In genomic region chr13:83151308-83151660, GRCh38 we compare ENCODE assay signal across 20 cellular contexts.
DNase-seq lines count a peak whose midpoint lies in the region; ATAC-seq and TF ChIP-seq lines count a peak whose summit lies in the region.
"Had no signal": no experiment of that assay in that cellular context is flagged by ENCODE, and none has a peak within 500 bp of the region (broad histone marks: within the 10 kb centered on the region; RNA-seq: fewer than 3 reads in every experiment).

No MANE protein-coding gene starts in this region.

- H3K4me1 ChIP-seq in GM23248 (ENCODE audit: insufficient read depth) = no peaks in the 10 kb centered on the region
- H3K4me1 ChIP-seq: A549 had no signal

- TF ChIP-seq CTCF in AG09309 (IDR thresholded peaks at IDR 0.05; ENCODE audit: control insufficient read depth, insufficient read depth, low read depth, low read length, missing control alignments) (no peak), fibroblast of villous mesenchyme (IDR thresholded peaks at IDR 0.05; ENCODE audit: insufficient read depth, low read depth, low read length) (no peak)

- H3K27me3 ChIP-seq in GM23248 (replicated peaks; ENCODE audit: insufficient read depth) = no peaks in the 10 kb centered on the region

- no peak overlapping the region for H3K4me2 ChIP-seq in GM23248 (ENCODE audit: unreplicated experiment)
- H3K4me2 ChIP-seq: A549, PC-9 had no signal

- H3K9me2 ChIP-seq in GM23248 (ENCODE audit: insufficient read depth) = no peaks in the 10 kb centered on the region

- H3K27ac ChIP-seq in GM23248 (no peak overlapping the region), caudate nucleus (ENCODE audit: low read depth, low read length) (peak overlapping the region; percentile 83)
- H3K27ac ChIP-seq: A549, PC-9 had no signal

- DNase-seq in AG09309 (ENCODE audit: low read depth) (peak; percentile 16), GM23248 (peak; percentile 47), caudate nucleus (lab: John Stamatoyannopoulos, UW) (no peak), fibroblast of villous mesenchyme (ENCODE audit: low read depth) (peak; percentile 2), NCI-H1105 (lab: John Stamatoyannopoulos, UW) (no peak), NCI-H524 treated with DMSO at 0.1 percent for 48 hours (lab: John Stamatoyannopoulos, UW) (no peak)
- DNase-seq in stimulated activated CD8-positive, alpha-beta memory T cell treated with anti-CD3 and anti-CD28 coated beads, Interleukin-4, amount 100 ng/mL, for 48 hours = no peak
- DNase-seq: AML-193; Calu3; CD4-positive, CD25-positive, alpha-beta regulatory T cell; DND-41; Karpas-422; MM.1S; NCI-H1105 treated with DMSO at 0.1 percent for 48 hours; NCI-H187; NCI-H774; PC-9 had no signal

- H3F3A ChIP-seq in GM23248 (ENCODE audit: insufficient read depth) = no peaks in the 10 kb centered on the region

- no peaks in the 10 kb centered on the region for H3K79me2 ChIP-seq in GM23248 (ENCODE audit: insufficient read depth)

- H4K20me1 ChIP-seq in GM23248 (ENCODE audit: insufficient read depth) = no peaks in the 10 kb centered on the region

- H3K4me3 ChIP-seq in AG09309 (ENCODE audit: control insufficient read depth, low read depth, low read length) = no peak overlapping the region
- no peak overlapping the region for H3K4me3 ChIP-seq in GM23248
- no peak overlapping the region for H3K4me3 ChIP-seq in fibroblast of villous mesenchyme (ENCODE audit: low read depth, low read length)
- H3K4me3 ChIP-seq: A549, PC-9 had no signal

- no peak overlapping the region for H3K9ac ChIP-seq in GM23248

- peak overlapping the region; percentile 21 for H2AFZ ChIP-seq in GM23248
- H2AFZ ChIP-seq: PC-9 had no signal

- no peaks in the 10 kb centered on the region for H3K36me3 ChIP-seq in GM23248 (ENCODE audit: low read depth)

- in situ Hi-C loops in GM23248 (cut with MboI) = no loop called here

- no peak for ATAC-seq in HG03095 (IDR thresholded peaks at IDR 0.05; ENCODE audit: unreplicated experiment)
- ATAC-seq: A549, HepG2 had no signal

- 26 to 30% methylated on average over 1 of the region's 1 CpG for WGBS in GM23248 (ENCODE audit: low coverage in 1 of 2, low lambda C conversion rate in 2 of 2, missing lambda C conversion rate in 2 of 2), 2 experiments

- no peaks in the 10 kb centered on the region for H3K9me3 ChIP-seq in GM23248 (ENCODE audit: low read depth)
- H3K9me3 ChIP-seq: A549 had no signal

Comparison
In these comparisons a context has a peak if more than half of its experiments do, and no peak if none do; other contexts are left out.
1. DNase-seq: peak in AG09309 (single experiment), GM23248 (single experiment) and fibroblast of villous mesenchyme (single experiment); none in caudate nucleus (0 of 61), NCI-H1105 (single experiment), NCI-H524 treated with DMSO at 0.1 percent for 48 hours (single experiment) and stimulated activated CD8-positive, alpha-beta memory T cell treated with anti-CD3 and anti-CD28 coated beads, Interleukin-4, amount 100 ng/mL, for 48 hours (single experiment).